In genomic region chr2:240021488-240022104, GRCh38 we compare ENCODE assay signal across 8 cellular contexts. TPM values are rescaled to one million over a fixed set of nuclear protein-coding genes. Genes with fewer than 3 reads are reported as not detected.
DNase-seq lines count a peak whose midpoint lies in the region; ATAC-seq and TF ChIP-seq lines count a peak whose summit lies in the region.

No MANE protein-coding gene starts in this region.

- POLR2A ChIA-PET in activated CD8-positive, alpha-beta T cell treated with anti-CD3 and anti-CD28 coated beads for 36 hours (lab: Charles Lee): interaction anchor here (1.1 kb wide), 1 partner anchor 9 kb away, joined by 3 read pairs; no protein-coding TSS in a partner anchor

- no peak overlapping the region for H3K27ac Mint-ChIP-seq in activated CD8-positive, alpha-beta T cell treated with anti-CD3 and anti-CD28 coated beads for 36 hours
- no peak overlapping the region for H3K27ac Mint-ChIP-seq in natural killer cell treated with Interleukin-12 subunit alpha and Interleukin-12 subunit beta and Interleukin-15 and Interleukin-18, amount 100 ng/mL, for 72 hours
- no peak overlapping the region for H3K27ac Mint-ChIP-seq in stimulated activated naive CD8-positive, alpha-beta T cell treated with anti-CD3 and anti-CD28 coated beads, Interleukin-15, amount 100 ng/mL, for 72 hours

- H3K4me1 Mint-ChIP-seq in activated CD8-positive, alpha-beta T cell treated with anti-CD3 and anti-CD28 coated beads for 36 hours (ENCODE audit: low read depth): peaks cover 20% of the 10 kb centered on the region
- H3K4me1 Mint-ChIP-seq in natural killer cell treated with Interleukin-12 subunit alpha and Interleukin-12 subunit beta and Interleukin-15 and Interleukin-18, amount 100 ng/mL, for 72 hours (ENCODE audit: low read depth in 2 of 2): peaks cover 31 to 33% of the 10 kb centered on the region in 2 donors
- H3K4me1 Mint-ChIP-seq in stimulated activated naive CD8-positive, alpha-beta T cell treated with anti-CD3 and anti-CD28 coated beads, Interleukin-15, amount 100 ng/mL, for 72 hours: peaks cover 19% of the 10 kb centered on the region

- no peak overlapping the region for H3K4me3 Mint-ChIP-seq in activated CD8-positive, alpha-beta T cell treated with anti-CD3 and anti-CD28 coated beads for 36 hours
- no peak overlapping the region for H3K4me3 Mint-ChIP-seq in natural killer cell treated with Interleukin-12 subunit alpha and Interleukin-12 subunit beta and Interleukin-15 and Interleukin-18, amount 100 ng/mL, for 72 hours
- H3K4me3 Mint-ChIP-seq in stimulated activated naive CD8-positive, alpha-beta T cell treated with anti-CD3 and anti-CD28 coated beads, Interleukin-15, amount 100 ng/mL, for 72 hours: no peak overlapping the region

- peaks cover 43% of the 10 kb centered on the region for H3K36me3 Mint-ChIP-seq in activated CD8-positive, alpha-beta T cell treated with anti-CD3 and anti-CD28 coated beads for 36 hours (ENCODE audit: low read depth)
- peaks cover 25% of the 10 kb centered on the region for H3K36me3 Mint-ChIP-seq in natural killer cell treated with Interleukin-12 subunit alpha and Interleukin-12 subunit beta and Interleukin-15 and Interleukin-18, amount 100 ng/mL, for 72 hours

- CTCF ChIA-PET in activated CD8-positive, alpha-beta T cell treated with anti-CD3 and anti-CD28 coated beads for 36 hours (lab: Charles Lee): interaction anchor here (0.6 to 2.4 kb wide), 15 partner anchors 9 to 122 kb away, joined by 3 to 27 read pairs (median 3); no protein-coding TSS in a partner anchor

- intact Hi-C loops in activated CD8-positive, alpha-beta T cell treated with anti-CD3 and anti-CD28 coated beads for 36 hours (cut with micrococcal nuclease): no loop called here

- ATAC-seq in activated CD8-positive, alpha-beta T cell treated with anti-CD3 and anti-CD28 coated beads for 36 hours: peak; percentile 47
- ATAC-seq in natural killer cell treated with Interleukin-12 subunit alpha and Interleukin-12 subunit beta and Interleukin-15 and Interleukin-18, amount 100 ng/mL, for 72 hours: no peak
- ATAC-seq in stimulated activated naive CD8-positive, alpha-beta T cell treated with anti-CD3 and anti-CD28 coated beads, Interleukin-15, amount 100 ng/mL, for 72 hours: peak; percentile 35
- ATAC-seq in HG02938 (IDR thresholded peaks at IDR 0.05; ENCODE audit: unreplicated experiment): no peak

- TF ChIP-seq CTCF in GM20000 (IDR thresholded peaks at IDR 0.05; ENCODE audit: extremely low read depth, missing control alignments): peak; percentile 67
- peak; percentile 70 for TF ChIP-seq CTCF in activated CD8-positive, alpha-beta T cell treated with anti-CD3 and anti-CD28 coated beads for 36 hours (IDR thresholded peaks at IDR 0.05)

- H3K27me3 Mint-ChIP-seq in activated CD8-positive, alpha-beta T cell treated with anti-CD3 and anti-CD28 coated beads for 36 hours: no peaks in the 10 kb centered on the region
- no peaks in the 10 kb centered on the region for H3K27me3 Mint-ChIP-seq in natural killer cell treated with Interleukin-12 subunit alpha and Interleukin-12 subunit beta and Interleukin-15 and Interleukin-18, amount 100 ng/mL, for 72 hours
- no peaks in the 10 kb centered on the region for H3K27me3 Mint-ChIP-seq in stimulated activated naive CD8-positive, alpha-beta T cell treated with anti-CD3 and anti-CD28 coated beads, Interleukin-15, amount 100 ng/mL, for 72 hours

- no peaks in the 10 kb centered on the region for H3K9me3 Mint-ChIP-seq in activated CD8-positive, alpha-beta T cell treated with anti-CD3 and anti-CD28 coated beads for 36 hours
- H3K9me3 Mint-ChIP-seq in natural killer cell treated with Interleukin-12 subunit alpha and Interleukin-12 subunit beta and Interleukin-15 and Interleukin-18, amount 100 ng/mL, for 72 hours: no peaks in the 10 kb centered on the region
- H3K9me3 Mint-ChIP-seq in stimulated activated naive CD8-positive, alpha-beta T cell treated with anti-CD3 and anti-CD28 coated beads, Interleukin-15, amount 100 ng/mL, for 72 hours: no peaks in the 10 kb centered on the region

- DNase-seq in AG08396 (ENCODE audit: low spot score) (peak; percentile 82), GM20000 (ENCODE audit: low spot score) (peak; percentile 82), NCI-H526 treated with DMSO at 0.1 percent for 48 hours (lab: John Stamatoyannopoulos, UW) (peak; percentile 52), epidermal melanocyte (ENCODE audit: insufficient read length, low spot score) (peak; percentile 81)
- DNase-seq in activated CD8-positive, alpha-beta T cell treated with anti-CD3 and anti-CD28 coated beads for 36 hours: peak; percentile 83
- peak; percentile 74 for DNase-seq in natural killer cell treated with Interleukin-12 subunit alpha and Interleukin-12 subunit beta and Interleukin-15 and Interleukin-18, amount 100 ng/mL, for 72 hours (ENCODE audit: low spot score)
- peak; percentile 44 to 68 for DNase-seq in stimulated activated naive CD8-positive, alpha-beta T cell treated with anti-CD3 and anti-CD28 coated beads, Interleukin-15, amount 100 ng/mL, for 72 hours

RNA-seq across cellular contexts. Expression of gene NDUFA10, which starts 3.5 kb away (rescaled TPM):
- 100 to 1,000 TPM; 148 to 155 TPM for total RNA-seq in activated CD8-positive, alpha-beta T cell treated with anti-CD3 and anti-CD28 coated beads for 36 hours
- 100 to 1,000 TPM; 108 to 145 TPM for total RNA-seq in natural killer cell treated with Interleukin-12 subunit alpha and Interleukin-12 subunit beta and Interleukin-15 and Interleukin-18, amount 100 ng/mL, for 72 hours

RNA-seq across cellular contexts. Expression of gene OR6B2, which starts 8.6 kb away (rescaled TPM):
- total RNA-seq in activated CD8-positive, alpha-beta T cell treated with anti-CD3 and anti-CD28 coated beads for 36 hours: not detected
- not detected for total RNA-seq in natural killer cell treated with Interleukin-12 subunit alpha and Interleukin-12 subunit beta and Interleukin-15 and Interleukin-18, amount 100 ng/mL, for 72 hours

RNA-seq across cellular contexts. Expression of gene OR6B3, which starts 31.7 kb away (rescaled TPM):
- not detected for total RNA-seq in activated CD8-positive, alpha-beta T cell treated with anti-CD3 and anti-CD28 coated beads for 36 hours
- not detected for total RNA-seq in natural killer cell treated with Interleukin-12 subunit alpha and Interleukin-12 subunit beta and Interleukin-15 and Interleukin-18, amount 100 ng/mL, for 72 hours

Comparison
In these comparisons a context has a peak if more than half of its experiments do, and no peak if none do; other contexts are left out.
1. ATAC-seq: peak in activated CD8-positive, alpha-beta T cell treated with anti-CD3 and anti-CD28 coated beads for 36 hours (single experiment) and stimulated activated naive CD8-positive, alpha-beta T cell treated with anti-CD3 and anti-CD28 coated beads, Interleukin-15, amount 100 ng/mL, for 72 hours (single experiment); none in natural killer cell treated with Interleukin-12 subunit alpha and Interleukin-12 subunit beta and Interleukin-15 and Interleukin-18, amount 100 ng/mL, for 72 hours (0 of 2) and HG02938 (single experiment).
2. Peak in every context shown above with its lines, with median percentiles within 50 percentile points of each other: DNase-seq.